ENCODE assay signal across 18 cellular contexts in the genomic region with DNA sequence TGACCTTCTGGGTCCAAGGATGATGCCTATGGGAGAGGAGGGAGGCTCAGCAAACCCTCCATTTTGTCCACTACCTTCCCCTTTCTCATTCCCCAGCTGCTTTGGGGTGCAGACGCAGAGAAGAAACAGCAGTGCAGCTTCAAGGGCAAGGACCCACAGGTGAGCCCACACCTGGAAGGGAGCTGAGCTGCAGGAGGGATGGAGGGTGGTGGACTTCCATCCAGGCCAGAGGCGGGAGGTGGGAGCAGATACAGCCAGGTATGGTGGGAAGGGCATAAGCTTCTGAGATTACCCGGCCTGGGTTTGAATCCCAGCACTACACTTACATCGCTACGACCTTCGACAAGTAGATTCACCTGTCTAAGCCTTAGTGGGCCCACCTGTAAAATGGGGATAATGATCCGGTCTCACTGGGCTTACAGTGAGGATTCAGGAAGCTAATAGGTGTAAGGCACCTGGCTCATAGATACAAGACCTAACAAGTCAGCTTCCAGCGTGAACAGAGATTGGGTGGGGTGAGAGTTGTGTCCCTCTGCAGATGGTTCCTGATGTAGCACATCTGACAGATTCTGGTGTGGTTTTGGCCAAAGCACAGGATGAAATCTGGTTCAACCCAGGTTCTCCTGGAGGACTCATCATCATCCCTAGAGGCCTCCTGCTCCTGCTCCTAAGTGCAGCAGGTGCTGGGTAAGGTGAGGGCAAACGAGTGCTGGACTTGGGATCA. TPM values are rescaled to one million over a fixed set of nuclear protein-coding genes. Genes with fewer than 3 reads are reported as not detected.
A peak's percentile ranks its signal among the peaks of the same experiment; 100 is the strongest.
DNase-seq lines count a peak whose midpoint lies in the region; ATAC-seq and TF ChIP-seq lines count a peak whose summit lies in the region.
"Had no signal": no experiment of that assay in that cellular context is flagged by ENCODE, and none has a peak within 500 bp of the region (broad histone marks: within the 10 kb centered on the region; RNA-seq: fewer than 3 reads in every experiment).

No MANE protein-coding gene starts in this region.

- no peak for DNase-seq in Panc1 (ENCODE audit: low read depth, low spot score)
- no peak for DNase-seq in central memory CD8-positive, alpha-beta T cell (ENCODE audit: low spot score in 2 of 2)
- DNase-seq in naive B cell, result no peak
- no peak for DNase-seq in KBM-7
- no peak for DNase-seq in activated T-cell treated with anti-CD3 and anti-CD28 coated beads, Interleukin-2, amount 50 U/mL, for 1 hour
- DNase-seq in medulla oblongata (ENCODE audit: extremely low spot score), result no peak
- DNase-seq: AML-193, COR-L47, KG1, MV-4-11, NCI-H1417, NCI-H187, NCI-H2107, NCI-H510A treated with DMSO at 0.1 percent for 48 hours, NCI-H82, RPMI8226 had no signal

- in situ Hi-C loops in Panc1 (cut with HindIII; ENCODE audit: low pct_unique_long_range_greater_than_20kb, low sequenced_read_pairs) (loop anchor here (10.0 kb wide), 1 partner anchor 53 kb away; no protein-coding TSS in a partner anchor), KBM-7 (cut with MboI; ENCODE audit: low pct_unique_long_range_greater_than_20kb, low sequenced_read_pairs) (no loop called here)

- POLR2A ChIA-PET in Panc1 (lab: Charles Lee), result interaction anchor here (0.6 kb wide), 1 partner anchor 58 kb away, joined by 14 read pairs; no protein-coding TSS in a partner anchor

- peaks cover 13% of the 10 kb centered on the region for H3K36me3 Mint-ChIP-seq in central memory CD8-positive, alpha-beta T cell (ENCODE audit: insufficient read depth)
- peaks cover 16 to 24% of the 10 kb centered on the region in 2 donors for H3K36me3 Mint-ChIP-seq in naive B cell

- no peaks in the 10 kb centered on the region for H3K9me3 ChIP-seq in Panc1 (ENCODE audit: control insufficient read depth, insufficient read depth, low read depth, low read length)
- H3K9me3 ChIP-seq: HAP-1 had no signal

- H3K9me3 Mint-ChIP-seq in central memory CD8-positive, alpha-beta T cell, result no peaks in the 10 kb centered on the region
- H3K9me3 Mint-ChIP-seq in naive B cell, result no peaks in the 10 kb centered on the region

- peaks cover 94% of the 10 kb centered on the region for H3K4me1 ChIP-seq in Panc1 (ENCODE audit: control insufficient read depth, insufficient read depth, low read length)
- H3K4me1 ChIP-seq: HAP-1 had no signal

- no TSS peak for BruUV-seq in Panc1 (replicated peaks; lab: Mats Ljungman, UMichigan)

- H3K27me3 ChIP-seq in Panc1 (ENCODE audit: control insufficient read depth, insufficient read depth, low read length), result no peaks in the 10 kb centered on the region

- H3K27ac Mint-ChIP-seq in central memory CD8-positive, alpha-beta T cell (ENCODE audit: low read depth), result peak overlapping the region; percentile 4
- H3K27ac Mint-ChIP-seq in naive B cell, result peak overlapping the region in 5 of 6 donors; percentile 27 to 99 (median 85)

- CTCF ChIA-PET in Panc1 (lab: Charles Lee), result no interaction called here

- H3K4me3 ChIP-seq in Panc1 (ENCODE audit: low read depth in 2 of 2, low read length in 2 of 2), result no peak overlapping the region
- H3K4me3 ChIP-seq: HAP-1 had no signal

- H3K36me3 ChIP-seq in Panc1 (ENCODE audit: control insufficient read depth, insufficient read depth, low read length), result peaks cover 17% of the 10 kb centered on the region
- H3K36me3 ChIP-seq: HAP-1 had no signal

- TF ChIP-seq CTCF in Panc1 (IDR thresholded peaks at IDR 0.05), result no peak

- no peak overlapping the region for H3K4me3 Mint-ChIP-seq in central memory CD8-positive, alpha-beta T cell
- peak overlapping the region in 6 of 8 donors; percentile 32 to 73 (median 46) for H3K4me3 Mint-ChIP-seq in naive B cell

- no peak for ATAC-seq in Panc1
- ATAC-seq in central memory CD8-positive, alpha-beta T cell (replicated peaks; ENCODE audit: extremely low read depth, poor library complexity, severe bottlenecking), result no peak
- no peak for ATAC-seq in naive B cell (ENCODE audit: low read depth in 2 of 2)
- ATAC-seq in activated CD4-positive, CD25-positive, alpha-beta regulatory T cell treated with anti-CD3 and anti-CD28 coated beads, Interleukin-2, amount 50 U/mL, for 24 hours, result no peak

- H3K4me1 Mint-ChIP-seq in central memory CD8-positive, alpha-beta T cell, result peaks cover 33% of the 10 kb centered on the region
- H3K4me1 Mint-ChIP-seq in naive B cell, result peaks cover 52 to 84% (median 76%) of the 10 kb centered on the region in 3 donors

- no peaks in the 10 kb centered on the region for H3K27me3 Mint-ChIP-seq in central memory CD8-positive, alpha-beta T cell
- no peaks in the 10 kb centered on the region for H3K27me3 Mint-ChIP-seq in naive B cell

- intact Hi-C loops in Panc1 (cut with micrococcal nuclease; ENCODE audit: unreplicated experiment), result no loop called here

- peak overlapping the region; percentile 100 for H3K27ac ChIP-seq in Panc1 (ENCODE audit: low read length)

RNA-seq across cellular contexts. Expression of gene CIB1, which starts 15.9 kb away (rescaled TPM):
- 193 TPM for total RNA-seq in Panc1 (2021; ENCODE audit: unreplicated experiment)
- polyA plus RNA-seq in Panc1 (2012; ENCODE audit: insufficient read length), result 352 TPM
- polyA plus RNA-seq in naive B cell (ENCODE audit: low read depth in 6 of 6), result 100 to 1,000 TPM; 204 to 259 (median 235) TPM

RNA-seq across cellular contexts. Expression of gene GDPGP1, which starts 16.2 kb away (rescaled TPM):
- 22.8 TPM for total RNA-seq in Panc1 (2021; ENCODE audit: unreplicated experiment)
- polyA plus RNA-seq in Panc1 (2012; ENCODE audit: insufficient read length), result 11.7 TPM
- 1 to 10 TPM in 4 of 6 donors, under 1 TPM in 2; 0.70 to 2.1 (median 1.3) TPM for polyA plus RNA-seq in naive B cell (ENCODE audit: low read depth in 6 of 6)

RNA-seq across cellular contexts. Expression of gene SEMA4B, which starts 16.7 kb away (rescaled TPM):
- 600 TPM for total RNA-seq in Panc1 (2021; ENCODE audit: unreplicated experiment)
- 1,018 TPM for polyA plus RNA-seq in Panc1 (2012; ENCODE audit: insufficient read length)
- polyA plus RNA-seq in naive B cell (ENCODE audit: low read depth in 6 of 6), result 100 to 1,000 TPM in 4 of 6 donors, 10 to 100 TPM in 2; 96.8 to 172 (median 103) TPM

RNA-seq across cellular contexts. Expression of gene TTLL13, which starts 31.5 kb away (rescaled TPM):
- 0.39 TPM for total RNA-seq in Panc1 (2021; ENCODE audit: unreplicated experiment)
- polyA plus RNA-seq in Panc1 (2012; ENCODE audit: insufficient read length), result 0.17 TPM
- 1 to 10 TPM in 1 of 6 donors, under 1 TPM in 3, not detected in 2; 0.11 to 1.4 (median 0.34) TPM for polyA plus RNA-seq in naive B cell (ENCODE audit: low read depth in 6 of 6)

RNA-seq across cellular contexts. Expression of gene NGRN, which starts 47.6 kb away (rescaled TPM):
- total RNA-seq in Panc1 (2021; ENCODE audit: unreplicated experiment), result 137 TPM
- 85.4 TPM for polyA plus RNA-seq in Panc1 (2012; ENCODE audit: insufficient read length)
- 10 to 100 TPM; 33.6 to 80.2 (median 54.1) TPM for polyA plus RNA-seq in naive B cell (ENCODE audit: low read depth in 6 of 6)
